15 cellular contexts compared by ENCODE assay signal in genomic region chr16:70614208-70614951, GRCh38. TPM values are rescaled to one million over a fixed set of nuclear protein-coding genes. Genes with fewer than 3 reads are reported as not detected.
DNase-seq lines count a peak whose midpoint lies in the region; ATAC-seq and TF ChIP-seq lines count a peak whose summit lies in the region.
"Had no signal": no experiment of that assay in that cellular context is flagged by ENCODE, and none has a peak within 500 bp of the region (broad histone marks: within the 10 kb centered on the region; RNA-seq: fewer than 3 reads in every experiment).

No MANE protein-coding gene starts in this region.

- POLR2A ChIA-PET in WTC11 (lab: Charles Lee), result interaction anchor here (0.5 kb wide), 1 partner anchor 46 kb away, joined by 8 read pairs; no protein-coding TSS in a partner anchor

- H3F3A ChIP-seq in MM.1S (ENCODE audit: insufficient read depth, low read length), result no peaks in the 10 kb centered on the region

- H3K27me3 Mint-ChIP-seq in WTC11 (ENCODE audit: low read depth), result no peaks in the 10 kb centered on the region; the same call in 1 of the 2 replicates

- no CpG with 5 or more reads among the region's 5 CpGs for WGBS in mesendoderm (ENCODE audit: extremely low coverage, insufficient coverage, low lambda C conversion rate)

- H3K4ac ChIP-seq in mesendoderm (ENCODE audit: low read depth, low read length), result no peak overlapping the region

- no peak overlapping the region for H3K56ac ChIP-seq in mesendoderm (ENCODE audit: low read length)

- H4K20me1 ChIP-seq in MM.1S (ENCODE audit: insufficient read depth, low read length), result no peaks in the 10 kb centered on the region

- H3K27me3 ChIP-seq in MM.1S (replicated peaks; ENCODE audit: insufficient read depth, low read length), result no peaks in the 10 kb centered on the region
- H3K27me3 ChIP-seq in mesendoderm (ENCODE audit: insufficient read depth, low read length, poor library complexity), result no peaks in the 10 kb centered on the region
- H3K27me3 ChIP-seq in dorsolateral prefrontal cortex, result no peaks in the 10 kb centered on the region

- no peak overlapping the region for H3K9ac ChIP-seq in MM.1S (ENCODE audit: low read length)
- no peak overlapping the region for H3K9ac ChIP-seq in mesendoderm (ENCODE audit: low read length)

- CTCF ChIA-PET in WTC11 (lab: Charles Lee), result interaction anchor here (1.1 kb wide), 1 partner anchor 40 kb away, joined by 3 read pairs; no protein-coding TSS in a partner anchor

- peak overlapping the region; percentile 46 for H3K27ac Mint-ChIP-seq in WTC11

- H3K4me1 Mint-ChIP-seq in WTC11, result peaks cover 54% of the 10 kb centered on the region

- H3K36me3 Mint-ChIP-seq in WTC11, result peaks cover 55% of the 10 kb centered on the region

- H3K23ac ChIP-seq in mesendoderm (ENCODE audit: low read length), result no peak overlapping the region

- H3K79me1 ChIP-seq in mesendoderm (ENCODE audit: low read length), result no peaks in the 10 kb centered on the region

- H2AFZ ChIP-seq in MM.1S (ENCODE audit: low read length), result peak overlapping the region; percentile 14; the same call in 1 of the 2 replicates

- H3K4me3 ChIP-seq in MM.1S (ENCODE audit: low read length), result no peak overlapping the region
- no peak overlapping the region for H3K4me3 ChIP-seq in mucosa of descending colon
- no peak overlapping the region for H3K4me3 ChIP-seq in mesendoderm (ENCODE audit: low read length)
- H3K4me3 ChIP-seq in dorsolateral prefrontal cortex, result no peak overlapping the region

- H3K18ac ChIP-seq in mesendoderm (ENCODE audit: low read length), result no peak overlapping the region

- no peaks in the 10 kb centered on the region for H3K79me2 ChIP-seq in MM.1S (ENCODE audit: low read length)
- H3K79me2 ChIP-seq in mesendoderm (ENCODE audit: control insufficient read depth, insufficient read depth, low read length), result no peaks in the 10 kb centered on the region

- H3K9me2 ChIP-seq in MM.1S (replicated peaks; ENCODE audit: insufficient read depth, low read length), result no peaks in the 10 kb centered on the region

- no peak overlapping the region for H2BK15ac ChIP-seq in mesendoderm (replicated peaks; ENCODE audit: low read depth)

- H3K9me3 Mint-ChIP-seq in WTC11, result no peaks in the 10 kb centered on the region

- DNase-seq in MM.1S (no peak), WTC11 (ENCODE audit: low spot score) (no peak), mucosa of descending colon (no peak), mesendoderm (no peak), dorsolateral prefrontal cortex (no peak), ACHN (no peak)
- DNase-seq: IMR-90, NCI-H1436 treated with DMSO at 0.1 percent for 48 hours, NCI-H2081, NCI-H2227 treated with DMSO at 0.1 percent for 48 hours, NCI-H524 treated with DMSO at 0.1 percent for 48 hours, Right ventricle myocardium superior had no signal

- ATAC-seq in WTC11, result 0 out of 2 replicates have a peak, but pooled peaks have one; percentile 4
- peak; percentile 86 for ATAC-seq in mucosa of descending colon
- no peak for ATAC-seq in GM21360 (IDR thresholded peaks at IDR 0.05; ENCODE audit: unreplicated experiment)

- H4K8ac ChIP-seq in mesendoderm (ENCODE audit: low read depth, low read length), result no peak overlapping the region

- H3K36me3 ChIP-seq in MM.1S (replicated peaks; ENCODE audit: insufficient read depth, low read length), result no peaks in the 10 kb centered on the region
- H3K36me3 ChIP-seq in mucosa of descending colon (ENCODE audit: low read depth), result no peaks in the 10 kb centered on the region
- no peaks in the 10 kb centered on the region for H3K36me3 ChIP-seq in mesendoderm (ENCODE audit: control insufficient read depth, insufficient read depth, low read length)

- no peak overlapping the region for H4K5ac ChIP-seq in mesendoderm (ENCODE audit: low read length)

- H3K4me1 ChIP-seq in MM.1S (ENCODE audit: low read length) (no peaks in the 10 kb centered on the region), mucosa of descending colon (ENCODE audit: low read depth) (peaks cover 13% of the 10 kb centered on the region), mesendoderm (ENCODE audit: control insufficient read depth, low read depth, low read length) (no peaks in the 10 kb centered on the region)

- intact Hi-C loops in mucosa of descending colon (cut with DNase I, micrococcal nuclease) (no loop called here), dorsolateral prefrontal cortex (cut with DNase I) (no loop called here)

- no peak overlapping the region for H2BK5ac ChIP-seq in mesendoderm (ENCODE audit: low read length)

- H3K4me3 Mint-ChIP-seq in WTC11, result no peak overlapping the region

- in situ Hi-C loops in ACHN (cut with HindIII; ENCODE audit: low pct_ligation_motif_present, low pct_unique_long_range_greater_than_20kb, low sequenced_read_pairs), result no loop called here

- H2BK120ac ChIP-seq in mesendoderm (ENCODE audit: low read depth, low read length), result no peak overlapping the region

- peak overlapping the region; percentile 42 for H3K27ac ChIP-seq in C4-2B
- H3K27ac ChIP-seq in MM.1S (ENCODE audit: low read length), result no peak overlapping the region
- H3K27ac ChIP-seq in mesendoderm (ENCODE audit: low read depth, low read length), result no peak overlapping the region
- H3K27ac ChIP-seq in dorsolateral prefrontal cortex, result no peak overlapping the region

- H3K9me3 ChIP-seq in MM.1S (replicated peaks; ENCODE audit: insufficient read depth, low read length) (no peaks in the 10 kb centered on the region), mucosa of descending colon (no peaks in the 10 kb centered on the region)

- TF ChIP-seq CTCF in C4-2B (conservative IDR thresholded peaks at IDR 0.05), result no peak
- TF ChIP-seq CTCF in MM.1S (IDR thresholded peaks at IDR 0.05; ENCODE audit: low read length), result no peak
- TF ChIP-seq CTCF in WTC11 (IDR thresholded peaks at IDR 0.05), result no peak
- no peak for TF ChIP-seq CTCF in mucosa of descending colon (IDR thresholded peaks at IDR 0.05)
- no peak for TF ChIP-seq CTCF in dorsolateral prefrontal cortex (IDR thresholded peaks at IDR 0.05 in 54 of 56, conservative IDR thresholded peaks at IDR 0.05 in 2 of 56; ENCODE audit: low read depth in 1 of 56, partially characterized antibody in 56 of 56)

- H3K4me2 ChIP-seq in MM.1S (ENCODE audit: low read depth, low read length) (no peak overlapping the region), mesendoderm (ENCODE audit: low read length) (no peak overlapping the region)

- no peak overlapping the region for H2AK5ac ChIP-seq in mesendoderm (ENCODE audit: low read length)

TF ChIP-seq in WTC11, 78 proteins besides CTCF, POLR2A, EP300 and RAD21:
- TF ChIP-seq E2F4 (CRISPR knock-in tag; IDR thresholded peaks at IDR 0.05; ENCODE audit: borderline replicate concordance, low read depth), result no peak
- peak; percentile 42; the same call in 1 of the 2 replicates for TF ChIP-seq AR (CRISPR knock-in tag; IDR thresholded peaks at IDR 0.05)
- 0 out of 2 replicates have a peak, but pooled peaks have one; percentile 10 for TF ChIP-seq ZNF416 (CRISPR knock-in tag; IDR thresholded peaks at IDR 0.05)

RNA-seq across cellular contexts. Expression of gene IL34, which starts 32.0 kb away (rescaled TPM):
- 6.0 to 8.8 TPM (median 7.5 TPM) in 3 replicates for total RNA-seq in WTC11 (2021)
- 1 to 10 TPM; 1.2 to 2.2 (median 1.8) TPM for total RNA-seq in mucosa of descending colon
- 4.1 TPM for polyA plus RNA-seq in mesendoderm (2013, experiment 1 of 2)
- 4.1 TPM for polyA plus RNA-seq in mesendoderm (2013, experiment 2 of 2)
- total RNA-seq in dorsolateral prefrontal cortex, result 10 to 100 TPM in 117 of 120 experiments, 1 to 10 TPM in 3; 5.0 to 52.7 (median 20.4) TPM
- total RNA-seq: H4 had no signal
